Comparison of ENCODE assay signal across 8 cellular contexts in genomic region chr15:50907866-50908208, GRCh38. TPM values are rescaled to one million over a fixed set of nuclear protein-coding genes. Genes with fewer than 3 reads are reported as not detected.
DNase-seq lines count a peak whose midpoint lies in the region; ATAC-seq and TF ChIP-seq lines count a peak whose summit lies in the region.

No MANE protein-coding gene starts in this region.

- H2AFZ ChIP-seq in GM23338: peak overlapping the region; percentile 88

- H3K9me3 Mint-ChIP-seq in GM23338 (no peaks in the 10 kb centered on the region), endothelial cell (ENCODE audit: unreplicated experiment) (no peaks in the 10 kb centered on the region)
- no peaks in the 10 kb centered on the region for H3K9me3 Mint-ChIP-seq in activated CD4-positive, alpha-beta memory T cell treated with anti-CD3 and anti-CD28 coated beads, Interleukin-2, amount 10 ng/mL, durations not matched to agents 7 days and 5 days

- no peaks in the 10 kb centered on the region; the same call in 1 of the 2 replicates for H3K4me1 ChIP-seq in GM23338 (ENCODE audit: insufficient read depth)
- peaks cover 11% of the 10 kb centered on the region for H3K4me1 ChIP-seq in muscle layer of colon (ENCODE audit: insufficient read depth, low read length)
- H3K4me1 ChIP-seq in subcutaneous abdominal adipose tissue (ENCODE audit: control insufficient read depth in 5 of 5, insufficient read depth in 5 of 5, low read length in 5 of 5): peaks cover 0 to 30% (median 25%) of the 10 kb centered on the region in 5 donors

- H3K4me1 Mint-ChIP-seq in GM23338 (peaks cover 5% of the 10 kb centered on the region; the same call in 2 of the 3 replicates), endothelial cell (ENCODE audit: unreplicated experiment) (peaks cover 8% of the 10 kb centered on the region)
- H3K4me1 Mint-ChIP-seq in activated CD4-positive, alpha-beta memory T cell treated with anti-CD3 and anti-CD28 coated beads, Interleukin-2, amount 10 ng/mL, durations not matched to agents 7 days and 5 days: peaks cover 25% of the 10 kb centered on the region

- H3K9me3 ChIP-seq in muscle layer of colon (ENCODE audit: low read length): no peaks in the 10 kb centered on the region
- H3K9me3 ChIP-seq in subcutaneous abdominal adipose tissue (ENCODE audit: control insufficient read depth in 5 of 5, low read length in 5 of 5): no peaks in the 10 kb centered on the region

- H3K9ac ChIP-seq in muscle layer of colon (ENCODE audit: low read length) (peak overlapping the region; percentile 83), subcutaneous abdominal adipose tissue (ENCODE audit: low read length in 5 of 5) (peak overlapping the region; percentile 40 to 97 (median 80))

- H3K36me3 Mint-ChIP-seq in GM23338 (ENCODE audit: low read depth): peaks cover 4% of the 10 kb centered on the region
- H3K36me3 Mint-ChIP-seq in activated CD4-positive, alpha-beta memory T cell treated with anti-CD3 and anti-CD28 coated beads, Interleukin-2, amount 10 ng/mL, durations not matched to agents 7 days and 5 days (ENCODE audit: low read depth): peaks cover 11% of the 10 kb centered on the region
- peaks cover 8% of the 10 kb centered on the region for H3K36me3 Mint-ChIP-seq in endothelial cell (ENCODE audit: low read depth, unreplicated experiment)

- H3K9me2 ChIP-seq in GM23338 (ENCODE audit: insufficient read depth): no peaks in the 10 kb centered on the region

- TF ChIP-seq CTCF in GM23338 (conservative IDR thresholded peaks at IDR 0.05; ENCODE audit: low read depth in 2 of 2): no peak
- no peak for TF ChIP-seq CTCF in NB4 (IDR thresholded peaks at IDR 0.05; ENCODE audit: low read depth, low read length)
- TF ChIP-seq CTCF in endothelial cell (IDR thresholded peaks at IDR 0.05; ENCODE audit: unreplicated experiment): no peak

- H3K4me3 ChIP-seq in GM23338 (peak overlapping the region; percentile 94), NB4 (ENCODE audit: low read depth, low read length) (peak overlapping the region; percentile 76), muscle layer of colon (ENCODE audit: low read depth in 1 of 2, low read length in 2 of 2) (peak overlapping the region; percentile 93 to 98), subcutaneous abdominal adipose tissue (ENCODE audit: low read depth in 1 of 5, low read length in 5 of 5) (peak overlapping the region; percentile 76 to 97 (median 90))

- peak; percentile 78 for DNase-seq in ELF-1 (ENCODE audit: low read depth, low spot score)
- peak; percentile 68 for DNase-seq in GM23338 (ENCODE audit: low spot score)
- DNase-seq in NB4 (ENCODE audit: low read depth): peak; percentile 72
- DNase-seq in activated CD4-positive, alpha-beta memory T cell treated with anti-CD3 and anti-CD28 coated beads, Interleukin-2, amount 10 ng/mL, durations not matched to agents 7 days and 5 days: peak; percentile 58
- peak; percentile 50 for DNase-seq in endothelial cell (ENCODE audit: low spot score)
- DNase-seq in ureter (ENCODE audit: low spot score): no peak

- H3K27me3 Mint-ChIP-seq in GM23338 (ENCODE audit: insufficient read depth, low read depth, poor library complexity) (peaks cover 5% of the 10 kb centered on the region), endothelial cell (ENCODE audit: unreplicated experiment) (peaks cover 3% of the 10 kb centered on the region)
- no peaks in the 10 kb centered on the region for H3K27me3 Mint-ChIP-seq in activated CD4-positive, alpha-beta memory T cell treated with anti-CD3 and anti-CD28 coated beads, Interleukin-2, amount 10 ng/mL, durations not matched to agents 7 days and 5 days

- H3K4me2 ChIP-seq in GM23338: peak overlapping the region; percentile 80

- peak; percentile 59 for ATAC-seq in GM23338

- no peaks in the 10 kb centered on the region; the same call in 1 of the 2 replicates for H4K20me1 ChIP-seq in GM23338 (replicated peaks; ENCODE audit: insufficient read depth)

- H3K27ac ChIP-seq in GM23338 (ENCODE audit: low read depth): 0 out of 2 replicates have a peak overlapping the region, but pooled peaks have one; percentile 32
- peak overlapping the region; percentile 87 for H3K27ac ChIP-seq in muscle layer of colon (ENCODE audit: low read depth, low read length)
- peak overlapping the region; percentile 95 for H3K27ac ChIP-seq in subcutaneous abdominal adipose tissue (ENCODE audit: low read depth, low read length)

- H3K27ac Mint-ChIP-seq in GM23338: peak overlapping the region; percentile 93
- peak overlapping the region; percentile 98 for H3K27ac Mint-ChIP-seq in activated CD4-positive, alpha-beta memory T cell treated with anti-CD3 and anti-CD28 coated beads, Interleukin-2, amount 10 ng/mL, durations not matched to agents 7 days and 5 days
- peak overlapping the region; percentile 87 for H3K27ac Mint-ChIP-seq in endothelial cell (ENCODE audit: unreplicated experiment)

- peaks cover 9% of the 10 kb centered on the region; the same call in 1 of the 2 replicates for H3K79me2 ChIP-seq in GM23338 (replicated peaks; ENCODE audit: insufficient read depth)

- no peaks in the 10 kb centered on the region for H3F3A ChIP-seq in GM23338 (replicated peaks; ENCODE audit: low read depth)

- CTCF ChIA-PET in activated CD4-positive, alpha-beta memory T cell treated with anti-CD3 and anti-CD28 coated beads, Interleukin-2, amount 10 ng/mL, durations not matched to agents 7 days and 5 days (lab: Charles Lee): interaction anchor here (0.7 to 1.9 kb wide), 3 partner anchors 23 to 32 kb away, joined by 3 to 10 read pairs (median 4); no protein-coding TSS in a partner anchor

- H3K36me3 ChIP-seq in GM23338 (ENCODE audit: insufficient read depth): peaks cover 5% of the 10 kb centered on the region; the same call in 1 of the 2 replicates
- H3K36me3 ChIP-seq in muscle layer of colon (ENCODE audit: insufficient read depth, low read length): no peaks in the 10 kb centered on the region
- H3K36me3 ChIP-seq in subcutaneous abdominal adipose tissue (ENCODE audit: control insufficient read depth in 5 of 5, insufficient read depth in 5 of 5, low read length in 5 of 5): peaks cover 0 to 9% (median 4%) of the 10 kb centered on the region in 5 donors

- POLR2A ChIA-PET in activated CD4-positive, alpha-beta memory T cell treated with anti-CD3 and anti-CD28 coated beads, Interleukin-2, amount 10 ng/mL, durations not matched to agents 7 days and 5 days (lab: Charles Lee): interaction anchor here (0.8 to 3.2 kb wide), 14 partner anchors 8 to 1738 kb away, joined by 3 to 32 read pairs (median 8); partner anchors contain the start of genes GABPB1, GALK2, TRPM7 and USP8

- H3K4me3 Mint-ChIP-seq in GM23338 (peak overlapping the region; percentile 86), endothelial cell (ENCODE audit: unreplicated experiment) (peak overlapping the region; percentile 97)
- H3K4me3 Mint-ChIP-seq in activated CD4-positive, alpha-beta memory T cell treated with anti-CD3 and anti-CD28 coated beads, Interleukin-2, amount 10 ng/mL, durations not matched to agents 7 days and 5 days: peak overlapping the region; percentile 96

- TF ChIP-seq POLR2A in NB4 (IDR thresholded peaks at IDR 0.05; ENCODE audit: extremely low read depth, insufficient read length): no peak

- H3K27me3 ChIP-seq in GM23338 (ENCODE audit: insufficient read depth) (no peaks in the 10 kb centered on the region), muscle layer of colon (ENCODE audit: control insufficient read depth in 1 of 2, insufficient read depth in 2 of 2, low read length in 2 of 2) (no peaks in the 10 kb centered on the region), subcutaneous abdominal adipose tissue (ENCODE audit: control insufficient read depth in 5 of 5, insufficient read depth in 4 of 5, low read length in 5 of 5) (no peaks in the 10 kb centered on the region)

TF ChIP-seq in GM23338, 12 proteins besides CTCF, POLR2A, EP300 and RAD21 (continues in another document):
- TF ChIP-seq ETS1 (IDR thresholded peaks at IDR 0.05): no peak
- TF ChIP-seq ZNF331 (CRISPR knock-in tag; IDR thresholded peaks at IDR 0.05; ENCODE audit: low read depth): no peak
- TF ChIP-seq CREB1 (CRISPR knock-in tag; IDR thresholded peaks at IDR 0.05; ENCODE audit: low read depth): no peak
- no peak for TF ChIP-seq STAT1 (IDR thresholded peaks at IDR 0.05; ENCODE audit: unreplicated experiment)
- no peak for TF ChIP-seq ZNF114 (CRISPR knock-in tag; IDR thresholded peaks at IDR 0.05)
- no peak for TF ChIP-seq EZH2phosphoT487 (IDR thresholded peaks at IDR 0.05; ENCODE audit: unreplicated experiment)
- no peak for TF ChIP-seq POLR2AphosphoS5 (IDR thresholded peaks at IDR 0.05; ENCODE audit: low read depth)
- TF ChIP-seq EZH2 (IDR thresholded peaks at IDR 0.05; ENCODE audit: low read depth, unreplicated experiment): no peak

RNA-seq across cellular contexts. Expression of gene AP4E1, which starts 0.6 kb away (rescaled TPM):
- 12.4 and 15.4 TPM in 2 replicates for total RNA-seq in GM23338 (2014; rRNA removed; shearing (Covaris generic))
- polyA plus RNA-seq in GM23338 (2016; fragmentation: Nextera tagmentation; extraction: Ambion mirVana): 4.3 and 4.4 TPM in 2 replicates
- 10 to 100 TPM; 13.3 to 14.5 TPM for total RNA-seq in activated CD4-positive, alpha-beta memory T cell treated with anti-CD3 and anti-CD28 coated beads, Interleukin-2, amount 10 ng/mL, durations not matched to agents 7 days and 5 days
- total RNA-seq in endothelial cell (ENCODE audit: unreplicated experiment) (7.4 TPM), ureter (12.4 TPM)

Comparison
In these comparisons a context has a peak if more than half of its experiments do, and no peak if none do; other contexts are left out.
1. H3K27ac ChIP-seq: peak in every context shown above with its lines; median percentile 95 in subcutaneous abdominal adipose tissue; 87 in muscle layer of colon; 32 in GM23338.